ENCODE assay signal across 8 cellular contexts in genomic region chr4:186724048-186724860, GRCh38. TPM values are rescaled to one million over a fixed set of nuclear protein-coding genes. Genes with fewer than 3 reads are reported as not detected.
DNase-seq lines count a peak whose midpoint lies in the region; ATAC-seq, FAIRE-seq and TF ChIP-seq lines count a peak whose summit lies in the region.

No MANE protein-coding gene starts in this region.

- H3K27me3 Mint-ChIP-seq in endothelial cell (ENCODE audit: unreplicated experiment), result peaks cover 15% of the 10 kb centered on the region

- TF ChIP-seq CTCF in endothelial cell (IDR thresholded peaks at IDR 0.05; ENCODE audit: unreplicated experiment), result no peak

- H3K23ac ChIP-seq in mesendoderm (ENCODE audit: low read length), result peak overlapping the region; percentile 67

- H2BK15ac ChIP-seq in mesendoderm (replicated peaks; ENCODE audit: low read depth), result no peak overlapping the region

- H3K27ac ChIP-seq in mesendoderm (ENCODE audit: low read depth, low read length), result peak overlapping the region; percentile 97

- H3K27ac Mint-ChIP-seq in endothelial cell (ENCODE audit: unreplicated experiment), result peak overlapping the region; percentile 93

- peak overlapping the region; percentile 78 for H2BK5ac ChIP-seq in mesendoderm (ENCODE audit: low read length)

- H3K18ac ChIP-seq in mesendoderm (ENCODE audit: low read length), result peak overlapping the region; percentile 100

- peaks cover 22% of the 10 kb centered on the region for H3K4me1 Mint-ChIP-seq in endothelial cell (ENCODE audit: unreplicated experiment)

- peak overlapping the region; percentile 81 for H3K4me3 ChIP-seq in mesendoderm (ENCODE audit: low read length)

- H3K9me3 Mint-ChIP-seq in endothelial cell (ENCODE audit: unreplicated experiment), result no peaks in the 10 kb centered on the region

- peak overlapping the region; percentile 44 for H3K4me2 ChIP-seq in mesendoderm (ENCODE audit: low read length)

- ATAC-seq in HG03175 (IDR thresholded peaks at IDR 0.05; ENCODE audit: unreplicated experiment), result no peak

- H3K4me3 Mint-ChIP-seq in endothelial cell (ENCODE audit: unreplicated experiment), result peak overlapping the region; percentile 96

- no peak overlapping the region for H2AK5ac ChIP-seq in mesendoderm (ENCODE audit: low read length)

- H4K5ac ChIP-seq in mesendoderm (ENCODE audit: low read length), result no peak overlapping the region

- peak overlapping the region; percentile 97 for H3K56ac ChIP-seq in mesendoderm (ENCODE audit: low read length)

- H4K8ac ChIP-seq in mesendoderm (ENCODE audit: low read depth, low read length), result peak overlapping the region; percentile 93

- peaks cover 14% of the 10 kb centered on the region for H3K79me2 ChIP-seq in mesendoderm (ENCODE audit: control insufficient read depth, insufficient read depth, low read length)

- peaks cover 10% of the 10 kb centered on the region for H3K79me1 ChIP-seq in mesendoderm (ENCODE audit: low read length)

- H3K4me1 ChIP-seq in mesendoderm (ENCODE audit: control insufficient read depth, low read depth, low read length), result peaks cover 8% of the 10 kb centered on the region

- no peaks in the 10 kb centered on the region for H3K36me3 ChIP-seq in mesendoderm (ENCODE audit: control insufficient read depth, insufficient read depth, low read length)

- no CpG with 5 or more reads among the region's 64 CpGs for WGBS in mesendoderm (ENCODE audit: extremely low coverage, insufficient coverage, low lambda C conversion rate)

- H2BK120ac ChIP-seq in mesendoderm (ENCODE audit: low read depth, low read length), result peak overlapping the region; percentile 93

- DNase-seq in EL (peak; percentile 48), NCI-H526 treated with DMSO at 0.1 percent for 48 hours (lab: John Stamatoyannopoulos, UW) (peak; percentile 23), endothelial cell (ENCODE audit: low spot score) (peak; percentile 63), mesendoderm (peak; percentile 89), urothelium cell line (ENCODE audit: low spot score) (peak; percentile 50), NK-92 (lab: John Stamatoyannopoulos, UW; ENCODE audit: unreplicated experiment) (no peak), NCI-H2227 (lab: John Stamatoyannopoulos, UW; ENCODE audit: unreplicated experiment) (no peak)

- peak overlapping the region; percentile 91 for H3K9ac ChIP-seq in mesendoderm (ENCODE audit: low read length)

- no peaks in the 10 kb centered on the region for H3K27me3 ChIP-seq in mesendoderm (ENCODE audit: insufficient read depth, low read length, poor library complexity)

- no peak for FAIRE-seq in urothelium cell line (lab: Jason Lieb, UNC)

- peaks cover 6% of the 10 kb centered on the region for H3K36me3 Mint-ChIP-seq in endothelial cell (ENCODE audit: low read depth, unreplicated experiment)

- H3K4ac ChIP-seq in mesendoderm (ENCODE audit: low read depth, low read length), result peak overlapping the region; percentile 99

RNA-seq across cellular contexts. Expression of gene FAT1, which starts 0.6 kb away (rescaled TPM):
- 67.7 TPM for total RNA-seq in endothelial cell (ENCODE audit: unreplicated experiment)
- polyA plus RNA-seq in mesendoderm (2013, experiment 1 of 2), result 32.3 TPM
- polyA plus RNA-seq in mesendoderm (2013, experiment 2 of 2), result 29.4 TPM

Comparison
In these comparisons a context has a peak if more than half of its experiments do, and no peak if none do; other contexts are left out.
1. DNase-seq: peak in EL (single experiment), NCI-H526 treated with DMSO at 0.1 percent for 48 hours (single experiment), endothelial cell (single experiment), mesendoderm (single experiment) and urothelium cell line (single experiment); none in NK-92 (single experiment) and NCI-H2227 (single experiment).